ENCODE assay signal across 9 cellular contexts in genomic region chr12:50925920-50926319, GRCh38. TPM values are rescaled to one million over a fixed set of nuclear protein-coding genes. Genes with fewer than 3 reads are reported as not detected.
DNase-seq lines count a peak whose midpoint lies in the region; ATAC-seq, FAIRE-seq and TF ChIP-seq lines count a peak whose summit lies in the region.
"Had no signal": no experiment of that assay in that cellular context is flagged by ENCODE, and none has a peak within 500 bp of the region (broad histone marks: within the 10 kb centered on the region; RNA-seq: fewer than 3 reads in every experiment).

No MANE protein-coding gene starts in this region.

- H4K20me1 ChIP-seq in GM12878 (ENCODE audit: control insufficient read depth, insufficient read depth): no peaks in the 10 kb centered on the region

- CTCF ChIA-PET in GM12878 (lab: Yijun Ruan, JAX): interaction anchor here (0.6 to 2.0 kb wide), 4 partner anchors 61 to 1438 kb away, joined by 3 to 12 read pairs (median 7); no protein-coding TSS in a partner anchor

- intact Hi-C loops in GM12878 (cut with micrococcal nuclease; ENCODE audit: unreplicated experiment): loop anchor here (5.0 kb wide), 1 partner anchor 101 kb away; the partner anchor contains the start of gene SLC11A2

- H3K4me3 ChIP-seq in HUES6 (ENCODE audit: low read depth, low read length) (peak overlapping the region; percentile 48), GM12878 (peak overlapping the region; percentile 63; the same call in 1 of the 2 replicates), liver (ENCODE audit: low read depth in 1 of 3, low read length in 3 of 3) (peak overlapping the region; percentile 63 to 100 (median 90))

- H3K36me3 ChIP-seq in HUES6 (ENCODE audit: control insufficient read depth, insufficient read depth, low read length): no peaks in the 10 kb centered on the region
- H3K36me3 ChIP-seq in GM12878 (ENCODE audit: control insufficient read depth in 2 of 2, insufficient read depth in 2 of 2, low read length in 1 of 2): no peaks in the 10 kb centered on the region
- peaks cover 0 to 4% (median 1%) of the 10 kb centered on the region in 4 donors for H3K36me3 ChIP-seq in liver (ENCODE audit: control insufficient read depth in 4 of 4, insufficient read depth in 3 of 4, low read depth in 1 of 4, low read length in 3 of 4)

- ATAC-seq in GM12878: no peak

- 0 out of 2 replicates have a peak overlapping the region, but pooled peaks have one; percentile 63 for H3K4me2 ChIP-seq in GM12878 (ENCODE audit: control insufficient read depth, insufficient read depth)

- SMC1A ChIA-PET in GM12878 (lab: Charles Lee; ENCODE audit: uncharacterized antibody, unreplicated experiment): interaction anchor here (0.6 to 2.5 kb wide), 5 partner anchors 9 to 1968 kb away, joined by 3 to 10 read pairs (median 5); no protein-coding TSS in a partner anchor

- no peak overlapping the region for H2AFZ ChIP-seq in GM12878 (ENCODE audit: control insufficient read depth, low read depth, low read length)

- TF ChIP-seq RAD21 in GM12878 (IDR thresholded peaks at IDR 0.05; ENCODE audit: insufficient read depth, low read depth, low read length): no peak
- no peak for TF ChIP-seq RAD21 in liver (IDR thresholded peaks at IDR 0.05)

- no peaks in the 10 kb centered on the region for H3K79me2 ChIP-seq in GM12878 (ENCODE audit: control insufficient read depth, insufficient read depth, low read length)

- H3K4me1 ChIP-seq in HUES6 (ENCODE audit: control insufficient read depth, insufficient read depth, low read length): peaks cover 50% of the 10 kb centered on the region
- H3K4me1 ChIP-seq in GM12878 (ENCODE audit: control insufficient read depth, insufficient read depth, low read length): peaks cover 26% of the 10 kb centered on the region
- peaks cover 6 to 54% (median 42%) of the 10 kb centered on the region in 4 donors for H3K4me1 ChIP-seq in liver (ENCODE audit: control insufficient read depth in 4 of 4, insufficient read depth in 4 of 4, low read length in 3 of 4)

- RAD21 ChIA-PET in GM12878 (lab: Charles Lee; ENCODE audit: unreplicated experiment): interaction anchor here (0.6 to 0.9 kb wide), 2 partner anchors 23 to 1115 kb away, joined by 3 read pairs; no protein-coding TSS in a partner anchor

- in situ Hi-C loops in GM12878 (cut with MboI): no loop called here

- BruUV-seq in GM12878 (replicated peaks; lab: Mats Ljungman, UMichigan): no TSS peak

- no peak for DNase-seq in GM12878 (ENCODE audit: low read depth, low spot score)
- peak; percentile 28 for DNase-seq in superior temporal gyrus (ENCODE audit: extremely low spot score)
- DNase-seq in stimulated activated CD4-positive, alpha-beta T cell treated with anti-CD3 and anti-CD28 coated beads, Interleukin-1b, Interleukin-23, amount 100 ng/mL, for 48 hours: no peak
- no peak for DNase-seq in DMS53 (lab: John Stamatoyannopoulos, UW)
- DNase-seq in DMS79 treated with DMSO at 0.1 percent for 48 hours (lab: John Stamatoyannopoulos, UW): no peak
- DNase-seq in activated CD4-positive, alpha-beta T cell treated with anti-CD3 and anti-CD28 coated beads, Interleukin-2, amount 50 U/mL, for 4 hours: no peak
- DNase-seq: NCI-H2107 had no signal

- H3K9ac ChIP-seq in HUES6 (ENCODE audit: low read length) (no peak overlapping the region), GM12878 (ENCODE audit: control insufficient read depth, insufficient read depth, low read length) (no peak overlapping the region), liver (ENCODE audit: low read depth in 1 of 2, low read length in 2 of 2) (peak overlapping the region; percentile 40 to 99)

- no peaks in the 10 kb centered on the region for H3K27me3 ChIP-seq in HUES6 (ENCODE audit: control insufficient read depth, insufficient read depth, low read length)
- no peaks in the 10 kb centered on the region for H3K27me3 ChIP-seq in GM12878 (replicated peaks in 1 of 2; ENCODE audit: control insufficient read depth in 2 of 2, insufficient read depth in 2 of 2, low read length in 1 of 2)
- no peaks in the 10 kb centered on the region for H3K27me3 ChIP-seq in liver (ENCODE audit: control insufficient read depth in 4 of 4, insufficient read depth in 4 of 4, low read length in 3 of 4)

- TF ChIP-seq POLR2A in GM12878 (IDR thresholded peaks at IDR 0.05; ENCODE audit: low read depth, low read length): no peak

- no peak for TF ChIP-seq EP300 in GM12878 (IDR thresholded peaks at IDR 0.05; ENCODE audit: borderline replicate concordance in 1 of 2, control insufficient read depth in 1 of 2, low read depth in 2 of 2, low read length in 2 of 2)

- H3K9me3 ChIP-seq in HUES6 (ENCODE audit: control insufficient read depth, insufficient read depth, low read depth, low read length) (no peaks in the 10 kb centered on the region), GM12878 (replicated peaks; ENCODE audit: control insufficient read depth, insufficient read depth, low read length) (no peaks in the 10 kb centered on the region; the same call in 2 of the 3 replicates), liver (ENCODE audit: control insufficient read depth in 4 of 4, low read length in 3 of 4) (no peaks in the 10 kb centered on the region)

- 0% methylated on average over 1 of the region's 1 CpG for WGBS in GM12878 (ENCODE audit: insufficient coverage, insufficient replicate concordance, low lambda C conversion rate, missing lambda C conversion rate)
- 20% methylated on average over 1 of the region's 1 CpG for WGBS in liver

- no peak for TF ChIP-seq CTCF in GM12878 (IDR thresholded peaks at IDR 0.05 in 2 of 3, conservative IDR thresholded peaks at IDR 0.05 in 1 of 3; ENCODE audit: control insufficient read depth in 2 of 3, extremely low read depth in 1 of 3, insufficient read depth in 1 of 3, low read depth in 3 of 3, low read length in 3 of 3)
- TF ChIP-seq CTCF in liver (IDR thresholded peaks at IDR 0.05; ENCODE audit: low read depth, low read length, missing input control): no peak

- POLR2A ChIA-PET in GM12878 (lab: Charles Lee): no interaction called here

- no peak overlapping the region for H3K27ac ChIP-seq in HUES6 (ENCODE audit: low read depth, low read length)
- H3K27ac ChIP-seq in GM12878 (ENCODE audit: control insufficient read depth, insufficient read depth): no peak overlapping the region
- peak overlapping the region; percentile 69 to 91 for H3K27ac ChIP-seq in liver (ENCODE audit: low read depth in 1 of 2, low read length in 2 of 2)

- FAIRE-seq in GM12878 (lab: Jason Lieb, UNC): no peak

TF ChIP-seq in liver, 16 proteins besides CTCF, POLR2A, EP300 and RAD21:
- TF ChIP-seq NR2F2 (IDR thresholded peaks at IDR 0.05) (no peak), RXRA (IDR thresholded peaks at IDR 0.05) (peak in 1 of 2 donors; percentile 16), HNF4A (conservative IDR thresholded peaks at IDR 0.05) (peak; percentile 19 to 23)

RNA-seq across cellular contexts. Expression of gene HIGD1C, which starts 26.4 kb away (rescaled TPM):
- not detected in 2 replicates for total RNA-seq in GM12878 (2013; cell fraction: nucleolus; rRNA removed)
- total RNA-seq in GM12878 (2014; rRNA removed): not detected in 2 replicates
- total RNA-seq in GM12878 (2014; rRNA removed; fragmentation: Illumina TruSeq; extraction: Trizol): not detected in 2 replicates
- not detected in 2 replicates for total RNA-seq in GM12878 (2021)
- not detected for polyA plus RNA-seq in GM12878 (2011; ENCODE audit: low read depth)
- polyA plus RNA-seq in GM12878 (2011; rRNA removed): not detected in 2 replicates
- not detected in 2 replicates for polyA plus RNA-seq in GM12878 (2011; cell fraction: cytosol; rRNA removed)
- not detected in 2 replicates for polyA plus RNA-seq in GM12878 (2011; cell fraction: nucleus; rRNA removed)
- not detected in 2 replicates for polyA plus RNA-seq in GM12878 (2012)
- not detected in 2 replicates for polyA plus RNA-seq in GM12878 (2014; fragmentation: Illumina TruSeq; extraction: Trizol)
- not detected for polyA plus RNA-seq in GM12878 (2014; fragmentation: Nextera tagmentation; extraction: Ambion mirVana)
- not detected in 2 replicates for polyA plus RNA-seq in GM12878 (2014; rRNA removed)
- not detected for polyA plus RNA-seq in GM12878 (2016; fragmentation: Nextera tagmentation; extraction: Ambion mirVana)
- not detected in 2 replicates for polyA minus RNA-seq in GM12878 (2011; rRNA and poly(A)+ RNA removed)
- not detected in 2 replicates for polyA minus RNA-seq in GM12878 (2011; cell fraction: cytosol; rRNA and poly(A)+ RNA removed)
- polyA minus RNA-seq in GM12878 (2011; cell fraction: nucleus; rRNA and poly(A)+ RNA removed): not detected in 2 replicates
- total RNA-seq in liver: not detected
- not detected for polyA plus RNA-seq in liver

Comparison
In these comparisons a context has a peak if more than half of its experiments do, and no peak if none do; other contexts are left out.
1. H3K27ac ChIP-seq: peak in liver (2 of 2); none in HUES6 (single experiment) and GM12878 (single experiment).
2. H3K9ac ChIP-seq: peak in liver (2 of 2); none in HUES6 (single experiment) and GM12878 (single experiment).
3. Peak in every context shown above with its lines, with median percentiles within 50 percentile points of each other: H3K4me3 ChIP-seq.